In genomic region chr3:152458725-152459515, GRCh38 we compare ENCODE assay signal across 12 cellular contexts.
DNase-seq lines count a peak whose midpoint lies in the region; ATAC-seq and TF ChIP-seq lines count a peak whose summit lies in the region.
"Had no signal": no experiment of that assay in that cellular context is flagged by ENCODE, and none has a peak within 500 bp of the region (broad histone marks: within the 10 kb centered on the region; RNA-seq: fewer than 3 reads in every experiment).

No MANE protein-coding gene starts in this region.

- peaks cover 0 to 100% (median 84%) of the 10 kb centered on the region in 9 donors for H3K36me3 ChIP-seq in heart left ventricle
- peaks cover 0 to 34% of the 10 kb centered on the region in 2 donors for H3K36me3 ChIP-seq in vagina
- H3K36me3 ChIP-seq: ovary had no signal

- no peaks in the 10 kb centered on the region for H3K27me3 Mint-ChIP-seq in T-helper 2 cell treated with Interferon-gamma antibody and Interleukin-4, amounts not matched to agents 5 μg/mL and 100 μg/mL, for 36 hours (ENCODE audit: low read depth)
- H3K27me3 Mint-ChIP-seq in osteocyte (ENCODE audit: unreplicated experiment) = no peaks in the 10 kb centered on the region
- H3K27me3 Mint-ChIP-seq: activated naive CD8-positive, alpha-beta T cell treated with anti-CD3 and anti-CD28 coated beads, Interleukin-2, amount 10 ng/mL, durations not matched to agents 7 days and 5 days had no signal

- peaks cover 23% of the 10 kb centered on the region for H3K4me1 Mint-ChIP-seq in T-helper 2 cell treated with Interferon-gamma antibody and Interleukin-4, amounts not matched to agents 5 μg/mL and 100 μg/mL, for 36 hours (ENCODE audit: low read depth)
- H3K4me1 Mint-ChIP-seq in osteocyte (ENCODE audit: unreplicated experiment) = peaks cover 7% of the 10 kb centered on the region

- peak overlapping the region in 1 of 12 donors; percentile 26 for H3K27ac ChIP-seq in heart left ventricle
- no peak overlapping the region for H3K27ac ChIP-seq in vagina
- H3K27ac ChIP-seq: ovary had no signal

- no peak for ATAC-seq in heart left ventricle

- H3K36me3 Mint-ChIP-seq in T-helper 2 cell treated with Interferon-gamma antibody and Interleukin-4, amounts not matched to agents 5 μg/mL and 100 μg/mL, for 36 hours (ENCODE audit: low read depth) = peaks cover 54% of the 10 kb centered on the region
- H3K36me3 Mint-ChIP-seq in osteocyte (ENCODE audit: unreplicated experiment) = peaks cover 22% of the 10 kb centered on the region

- intact Hi-C loops in heart left ventricle (cut with DNase I) = no loop called here
- intact Hi-C loops in vagina (cut with DNase I) = no loop called here

- 79 to 87% (median 85%) methylated on average over 5 of the region's 5 CpGs for WGBS in heart left ventricle, 4 donors

- in situ Hi-C loops in astrocyte of the spinal cord (cut with HindIII; ENCODE audit: low sequenced_read_pairs) = no loop called here

- peak; percentile 53 for DNase-seq in activated CD4-positive, alpha-beta T cell treated with anti-CD3 and anti-CD28 coated beads for 48 hours
- no peak for DNase-seq in activated CD4-positive, alpha-beta T cell treated with anti-CD3 and anti-CD28 coated beads for 4 hours
- DNase-seq in T-helper 2 cell treated with Interferon-gamma antibody and Interleukin-4, amounts not matched to agents 5 μg/mL and 100 μg/mL, for 36 hours (ENCODE audit: low spot score) = peak; percentile 47
- DNase-seq in astrocyte of the spinal cord (ENCODE audit: low read depth, low spot score) (peak; percentile 35), heart left ventricle (no peak), osteocyte (ENCODE audit: extremely low spot score, unreplicated experiment) (no peak), vagina (ENCODE audit: extremely low spot score in 2 of 2) (no peak)
- peak; percentile 40 to 41 for DNase-seq in stimulated activated CD4-positive, alpha-beta T cell treated with anti-CD3 and anti-CD28 coated beads, Interleukin-2, amount 100 ng/mL, for 24 hours
- DNase-seq: activated naive CD8-positive, alpha-beta T cell treated with anti-CD3 and anti-CD28 coated beads, Interleukin-2, amount 10 ng/mL, durations not matched to agents 7 days and 5 days; mesendoderm; NCI-H2029 treated with DMSO at 0.1 percent for 48 hours; ovary had no signal

- TF ChIP-seq POLR2A in heart left ventricle (IDR thresholded peaks at IDR 0.05) (no peak), vagina (IDR thresholded peaks at IDR 0.05) (no peak)

- H3K4me1 ChIP-seq in heart left ventricle (peaks cover 0 to 38% (median 10%) of the 10 kb centered on the region in 12 donors), vagina (peaks cover 46% of the 10 kb centered on the region)

- H3K27ac Mint-ChIP-seq in T-helper 2 cell treated with Interferon-gamma antibody and Interleukin-4, amounts not matched to agents 5 μg/mL and 100 μg/mL, for 36 hours = peak overlapping the region; percentile 4
- H3K27ac Mint-ChIP-seq in osteocyte (ENCODE audit: unreplicated experiment) = no peak overlapping the region

- H3K9me3 ChIP-seq in heart left ventricle (no peaks in the 10 kb centered on the region), vagina (no peaks in the 10 kb centered on the region)
- H3K9me3 ChIP-seq: ovary had no signal

- TF ChIP-seq CTCF in astrocyte of the spinal cord (IDR thresholded peaks at IDR 0.05; ENCODE audit: low read depth, low read length) (no peak), heart left ventricle (IDR thresholded peaks at IDR 0.05) (no peak), osteocyte (IDR thresholded peaks at IDR 0.05) (no peak), vagina (IDR thresholded peaks at IDR 0.05) (no peak)

- H3K27me3 ChIP-seq in heart left ventricle = no peaks in the 10 kb centered on the region
- no peaks in the 10 kb centered on the region for H3K27me3 ChIP-seq in vagina
- H3K27me3 ChIP-seq: ovary had no signal

- H3K9me3 Mint-ChIP-seq in T-helper 2 cell treated with Interferon-gamma antibody and Interleukin-4, amounts not matched to agents 5 μg/mL and 100 μg/mL, for 36 hours = no peaks in the 10 kb centered on the region
- H3K9me3 Mint-ChIP-seq in osteocyte (ENCODE audit: unreplicated experiment) = no peaks in the 10 kb centered on the region
- H3K9me3 Mint-ChIP-seq: activated naive CD8-positive, alpha-beta T cell treated with anti-CD3 and anti-CD28 coated beads, Interleukin-2, amount 10 ng/mL, durations not matched to agents 7 days and 5 days had no signal

- H3K4me3 Mint-ChIP-seq in T-helper 2 cell treated with Interferon-gamma antibody and Interleukin-4, amounts not matched to agents 5 μg/mL and 100 μg/mL, for 36 hours = peak overlapping the region; percentile 42
- H3K4me3 Mint-ChIP-seq in osteocyte (ENCODE audit: unreplicated experiment) = no peak overlapping the region
- H3K4me3 Mint-ChIP-seq: activated naive CD8-positive, alpha-beta T cell treated with anti-CD3 and anti-CD28 coated beads, Interleukin-2, amount 10 ng/mL, durations not matched to agents 7 days and 5 days had no signal

- H3K4me3 ChIP-seq in astrocyte of the spinal cord (ENCODE audit: low read depth, low read length) = no peak overlapping the region
- H3K4me3 ChIP-seq in heart left ventricle = no peak overlapping the region
- H3K4me3 ChIP-seq in vagina = no peak overlapping the region
- H3K4me3 ChIP-seq: ovary had no signal

Comparison
In these comparisons a context has a peak if more than half of its experiments do, and no peak if none do; other contexts are left out.
1. DNase-seq: peak in activated CD4-positive, alpha-beta T cell treated with anti-CD3 and anti-CD28 coated beads for 48 hours (single experiment), T-helper 2 cell treated with Interferon-gamma antibody and Interleukin-4, amounts not matched to agents 5 μg/mL and 100 μg/mL, for 36 hours (single experiment), astrocyte of the spinal cord (single experiment) and stimulated activated CD4-positive, alpha-beta T cell treated with anti-CD3 and anti-CD28 coated beads, Interleukin-2, amount 100 ng/mL, for 24 hours (2 of 2); none in activated CD4-positive, alpha-beta T cell treated with anti-CD3 and anti-CD28 coated beads for 4 hours (0 of 2), heart left ventricle (0 of 5), osteocyte (single experiment) and vagina (0 of 2).